31 cellular contexts compared by ENCODE assay signal in the genomic region with DNA sequence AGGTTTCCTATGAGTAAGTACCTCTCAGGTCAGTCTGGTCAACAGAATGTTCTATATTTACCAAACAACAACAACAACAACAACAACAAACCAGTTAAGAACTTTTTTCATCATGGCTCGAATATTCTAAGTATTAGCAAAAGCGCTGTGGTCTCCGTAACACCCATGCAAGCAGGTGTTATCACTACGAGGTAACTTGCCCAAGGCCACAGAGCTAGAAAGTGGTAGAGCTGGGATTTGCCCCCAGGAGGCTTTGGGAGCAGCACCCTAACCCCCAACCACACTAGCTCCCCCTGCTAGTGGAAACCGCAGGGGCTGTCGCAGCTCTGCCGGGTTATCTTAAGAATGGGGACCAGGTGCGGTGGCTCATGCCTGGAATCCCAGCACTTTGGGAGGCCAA. TPM values are rescaled to one million over a fixed set of nuclear protein-coding genes. Genes with fewer than 3 reads are reported as not detected.
A peak's percentile ranks its signal among the peaks of the same experiment; 100 is the strongest.
DNase-seq lines count a peak whose midpoint lies in the region; ATAC-seq and TF ChIP-seq lines count a peak whose summit lies in the region.
"Had no signal": no experiment of that assay in that cellular context is flagged by ENCODE, and none has a peak within 500 bp of the region (broad histone marks: within the 10 kb centered on the region; RNA-seq: fewer than 3 reads in every experiment).

No MANE protein-coding gene starts in this region.

- H3K27ac Mint-ChIP-seq in activated T-cell treated with anti-CD3 and anti-CD28 coated beads, Interleukin-2, amount 50 U/mL, for 72 hours, result peak overlapping the region; percentile 24
- H3K27ac Mint-ChIP-seq: B cell; CD4-positive, alpha-beta memory T cell; CD4-positive, alpha-beta T cell; CD4-positive, CD25-positive, alpha-beta regulatory T cell; CD8-positive, alpha-beta T cell had no signal

- H3K9me3 Mint-ChIP-seq in activated T-cell treated with anti-CD3 and anti-CD28 coated beads, Interleukin-2, amount 50 U/mL, for 72 hours, result no peaks in the 10 kb centered on the region
- no peaks in the 10 kb centered on the region for H3K9me3 Mint-ChIP-seq in activated T-cell treated with anti-CD3 and anti-CD28 coated beads, Interleukin-2, amount 50 U/mL, for 4 hours
- H3K9me3 Mint-ChIP-seq: CD14-positive monocyte; CD4-positive, alpha-beta memory T cell; CD4-positive, alpha-beta T cell; CD4-positive, CD25-positive, alpha-beta regulatory T cell; CD8-positive, alpha-beta memory T cell; CD8-positive, alpha-beta T cell had no signal

- H3K27ac ChIP-seq in trophoblast cell (ENCODE audit: low read depth, low read length), result no peak overlapping the region
- H3K27ac ChIP-seq in gastroesophageal sphincter, result no peak overlapping the region
- H3K27ac ChIP-seq: 22Rv1; A549; BLaER1; BLaER1 treated with 17β-estradiol and CSF1 and Interleukin-3, amounts not matched to agents 10 nM and 100 nM; C4-2B had no signal

- H3K27me3 Mint-ChIP-seq in activated T-cell treated with anti-CD3 and anti-CD28 coated beads, Interleukin-2, amount 50 U/mL, for 72 hours (ENCODE audit: low read depth), result no peaks in the 10 kb centered on the region
- H3K27me3 Mint-ChIP-seq in activated T-cell treated with anti-CD3 and anti-CD28 coated beads, Interleukin-2, amount 50 U/mL, for 4 hours (ENCODE audit: low read depth), result no peaks in the 10 kb centered on the region
- H3K27me3 Mint-ChIP-seq: B cell; CD4-positive, alpha-beta memory T cell; CD4-positive, alpha-beta T cell; CD4-positive, CD25-positive, alpha-beta regulatory T cell; CD8-positive, alpha-beta memory T cell had no signal

- TF ChIP-seq CTCF in gastroesophageal sphincter (IDR thresholded peaks at IDR 0.05), result no peak

- H3K4me2 ChIP-seq in trophoblast cell (ENCODE audit: low read length), result no peak overlapping the region
- H3K4me2 ChIP-seq: A549; BLaER1; BLaER1 treated with 17β-estradiol and CSF1 and Interleukin-3, amounts not matched to agents 10 nM and 100 nM had no signal

- H3K23ac ChIP-seq in trophoblast cell (ENCODE audit: low read length), result no peak overlapping the region

- no peak overlapping the region for H2AFZ ChIP-seq in trophoblast cell (ENCODE audit: insufficient read depth, low read length, poor library complexity)

- H3K79me2 ChIP-seq in trophoblast cell (ENCODE audit: control insufficient read depth, insufficient read depth, low read length, poor library complexity), result no peaks in the 10 kb centered on the region

- TF ChIP-seq EP300 in gastroesophageal sphincter (IDR thresholded peaks at IDR 0.05), result no peak

- H3K9ac ChIP-seq in trophoblast cell (ENCODE audit: low read length), result no peak overlapping the region
- H3K9ac ChIP-seq: BLaER1; BLaER1 treated with 17β-estradiol and CSF1 and Interleukin-3, amounts not matched to agents 10 nM and 100 nM had no signal

- no peak overlapping the region for H3K18ac ChIP-seq in trophoblast cell (ENCODE audit: low read length)

- H3K4me3 Mint-ChIP-seq in activated T-cell treated with anti-CD3 and anti-CD28 coated beads, Interleukin-2, amount 50 U/mL, for 72 hours, result no peak overlapping the region
- H3K4me3 Mint-ChIP-seq in activated T-cell treated with anti-CD3 and anti-CD28 coated beads, Interleukin-2, amount 50 U/mL, for 4 hours, result no peak overlapping the region
- H3K4me3 Mint-ChIP-seq: B cell; CD14-positive monocyte; CD4-positive, alpha-beta memory T cell; CD4-positive, alpha-beta T cell; CD4-positive, CD25-positive, alpha-beta regulatory T cell; CD8-positive, alpha-beta memory T cell; CD8-positive, alpha-beta T cell had no signal

- H4K91ac ChIP-seq in trophoblast cell (ENCODE audit: low read depth, low read length), result no peak overlapping the region

- H3K4me3 ChIP-seq in trophoblast cell (ENCODE audit: low read depth, low read length), result no peak overlapping the region
- no peak overlapping the region for H3K4me3 ChIP-seq in gastroesophageal sphincter
- H3K4me3 ChIP-seq: A549; BLaER1; BLaER1 treated with 17β-estradiol and CSF1 and Interleukin-3, amounts not matched to agents 10 nM and 100 nM had no signal

- no peak overlapping the region for H4K8ac ChIP-seq in trophoblast cell (ENCODE audit: low read depth, low read length)

- peaks cover 2% of the 10 kb centered on the region for H3K9me3 ChIP-seq in trophoblast cell (ENCODE audit: insufficient read depth, low read depth, low read length)
- no peaks in the 10 kb centered on the region for H3K9me3 ChIP-seq in gastroesophageal sphincter
- H3K9me3 ChIP-seq: A549; BE2C; BLaER1; BLaER1 treated with 17β-estradiol and CSF1 and Interleukin-3, amounts not matched to agents 10 nM and 100 nM; Caco-2 had no signal

- peaks cover 18 to 23% of the 10 kb centered on the region in 2 experiments for H3K36me3 ChIP-seq in trophoblast cell (ENCODE audit: control insufficient read depth in 1 of 2, insufficient read depth in 2 of 2, low read length in 2 of 2)
- H3K36me3 ChIP-seq in gastroesophageal sphincter, result peaks cover 0 to 61% of the 10 kb centered on the region in 2 donors

- no peak overlapping the region for H2AK5ac ChIP-seq in trophoblast cell (ENCODE audit: low read length)

- no peaks in the 10 kb centered on the region for H3K4me1 Mint-ChIP-seq in activated T-cell treated with anti-CD3 and anti-CD28 coated beads, Interleukin-2, amount 50 U/mL, for 72 hours (ENCODE audit: low read depth)
- no peaks in the 10 kb centered on the region for H3K4me1 Mint-ChIP-seq in activated T-cell treated with anti-CD3 and anti-CD28 coated beads, Interleukin-2, amount 50 U/mL, for 4 hours (ENCODE audit: low read depth)
- H3K4me1 Mint-ChIP-seq: B cell; CD14-positive monocyte; CD4-positive, alpha-beta memory T cell; CD4-positive, CD25-positive, alpha-beta regulatory T cell had no signal

- WGBS in trophoblast cell (ENCODE audit: extremely low coverage, insufficient coverage, insufficient read length), result no CpG with 5 or more reads among the region's 8 CpGs
- WGBS in gastroesophageal sphincter (ENCODE audit: low coverage in 1 of 2), 2 donors, result 88 to 91% methylated on average over 4 to 6 of the region's 8 CpGs

- no peak for ATAC-seq in activated T-cell treated with anti-CD3 and anti-CD28 coated beads, Interleukin-2, amount 50 U/mL, for 72 hours (replicated peaks in 1 of 2)
- ATAC-seq in activated T-cell treated with anti-CD3 and anti-CD28 coated beads, Interleukin-2, amount 50 U/mL, for 4 hours, result no peak
- no peak for ATAC-seq in gastroesophageal sphincter
- ATAC-seq: A549; CD8-positive, alpha-beta T cell had no signal

- no peaks in the 10 kb centered on the region for H3K27me3 ChIP-seq in trophoblast cell (ENCODE audit: insufficient read depth, low read length)
- H3K27me3 ChIP-seq in gastroesophageal sphincter, result no peaks in the 10 kb centered on the region
- H3K27me3 ChIP-seq: BE2C; BLaER1; BLaER1 treated with 17β-estradiol and CSF1 and Interleukin-3, amounts not matched to agents 10 nM and 100 nM had no signal

- H2BK12ac ChIP-seq in trophoblast cell (ENCODE audit: low read length), result no peak overlapping the region

- no peak for DNase-seq in activated T-cell treated with anti-CD3 and anti-CD28 coated beads, Interleukin-2, amount 50 U/mL, for 72 hours
- DNase-seq in activated T-cell treated with anti-CD3 and anti-CD28 coated beads, Interleukin-2, amount 50 U/mL, for 4 hours, result no peak
- peak; percentile 87 to 95 for DNase-seq in trophoblast cell
- DNase-seq: 8988T; ACHN; AML-193; BE2C; C1 segment of cervical spinal cord; Caco-2; Calu3; CD4-positive, alpha-beta memory T cell; CD4-positive, alpha-beta T cell; CD4-positive, CD25-positive, alpha-beta regulatory T cell; CD8-positive, alpha-beta memory T cell; CD8-positive, alpha-beta T cell; COR-L47; DMS 273 treated with DMSO at 0.1 percent for 48 hours; DMS153; DMS53; DMS79; DMS79 treated with DMSO at 0.1 percent for 48 hours; DND-41; EL had no signal

- H3K79me1 ChIP-seq in trophoblast cell (ENCODE audit: low read length), result no peaks in the 10 kb centered on the region

- no peak overlapping the region for H3K4ac ChIP-seq in trophoblast cell (ENCODE audit: low read depth, low read length)

- H2BK120ac ChIP-seq in trophoblast cell (ENCODE audit: insufficient read depth, low read length, poor library complexity), result no peak overlapping the region

- TF ChIP-seq POLR2A in gastroesophageal sphincter (IDR thresholded peaks at IDR 0.05), result no peak

- H4K12ac ChIP-seq in trophoblast cell (ENCODE audit: low read depth, low read length), result no peak overlapping the region

- no peak overlapping the region for H2BK5ac ChIP-seq in trophoblast cell (ENCODE audit: low read depth, low read length, poor library complexity)

- H3K4me1 ChIP-seq in trophoblast cell (ENCODE audit: control insufficient read depth in 1 of 2, insufficient read depth in 2 of 2, low read length in 2 of 2) (no peaks in the 10 kb centered on the region), gastroesophageal sphincter (no peaks in the 10 kb centered on the region)
- H3K4me1 ChIP-seq: A549; BE2C; BLaER1; BLaER1 treated with 17β-estradiol and CSF1 and Interleukin-3, amounts not matched to agents 10 nM and 100 nM; Caco-2 had no signal

- H3K36me3 Mint-ChIP-seq in activated T-cell treated with anti-CD3 and anti-CD28 coated beads, Interleukin-2, amount 50 U/mL, for 72 hours (ENCODE audit: insufficient read depth in 2 of 2), result peaks cover 3 to 7% of the 10 kb centered on the region in 2 donors
- H3K36me3 Mint-ChIP-seq in activated T-cell treated with anti-CD3 and anti-CD28 coated beads, Interleukin-2, amount 50 U/mL, for 4 hours (ENCODE audit: insufficient read depth), result peaks cover 15% of the 10 kb centered on the region

- no peak overlapping the region for H3K14ac ChIP-seq in trophoblast cell (ENCODE audit: low read length)

RNA-seq across cellular contexts. Expression of gene C16orf74, which starts 23.9 kb away (rescaled TPM):
- 1 to 10 TPM in 1 of 2 donors, not detected in 1; 1.2 TPM for total RNA-seq in activated T-cell treated with anti-CD3 and anti-CD28 coated beads, Interleukin-2, amount 50 U/mL, for 72 hours
- total RNA-seq in activated T-cell treated with anti-CD3 and anti-CD28 coated beads, Interleukin-2, amount 50 U/mL, for 4 hours, result under 1 TPM in 1 of 3 donors, not detected in 2; 0.24 TPM
- polyA plus RNA-seq in trophoblast cell (2013), result 23.7 and 24.1 TPM in 2 replicates
- 1 to 10 TPM in 1 of 4 donors, under 1 TPM in 2, not detected in 1; 0.52 to 1.9 (median 0.94) TPM for total RNA-seq in gastroesophageal sphincter

RNA-seq across cellular contexts. Expression of gene EMC8, which starts 24.5 kb away (rescaled TPM):
- total RNA-seq in activated T-cell treated with anti-CD3 and anti-CD28 coated beads, Interleukin-2, amount 50 U/mL, for 72 hours, result 10 to 100 TPM; 26.5 to 32.8 TPM
- 10 to 100 TPM; 52.2 to 65.5 (median 62.2) TPM for total RNA-seq in activated T-cell treated with anti-CD3 and anti-CD28 coated beads, Interleukin-2, amount 50 U/mL, for 4 hours
- 26.2 and 26.6 TPM in 2 replicates for polyA plus RNA-seq in trophoblast cell (2013)
- 10 to 100 TPM; 23.4 to 32.5 (median 26.8) TPM for total RNA-seq in gastroesophageal sphincter

RNA-seq across cellular contexts. Expression of gene COX4I1, which starts 24.7 kb away (rescaled TPM):
- 100 to 1,000 TPM; 627 to 635 TPM for total RNA-seq in activated T-cell treated with anti-CD3 and anti-CD28 coated beads, Interleukin-2, amount 50 U/mL, for 72 hours
- 100 to 1,000 TPM; 516 to 561 (median 525) TPM for total RNA-seq in activated T-cell treated with anti-CD3 and anti-CD28 coated beads, Interleukin-2, amount 50 U/mL, for 4 hours
- polyA plus RNA-seq in trophoblast cell (2013), result 813 and 830 TPM in 2 replicates
- total RNA-seq in gastroesophageal sphincter, result 100 to 1,000 TPM; 465 to 597 (median 507) TPM

Comparison
In these comparisons a context has a peak if more than half of its experiments do, and no peak if none do; other contexts are left out.
1. DNase-seq: peak in trophoblast cell (2 of 2); none in activated T-cell treated with anti-CD3 and anti-CD28 coated beads, Interleukin-2, amount 50 U/mL, for 72 hours (0 of 2) and activated T-cell treated with anti-CD3 and anti-CD28 coated beads, Interleukin-2, amount 50 U/mL, for 4 hours (single experiment).